1 cellular context compared by ENCODE assay signal in genomic region chr1:28249879-28250295, GRCh38.
A peak's percentile ranks its signal among the peaks of the same experiment; 100 is the strongest.
TF ChIP-seq lines count a peak whose summit lies in the region.

No MANE protein-coding gene starts in this region.

TF ChIP-seq in IMR-90, 13 proteins besides CTCF, POLR2A, EP300 and RAD21:
- TF ChIP-seq MAFK (IDR thresholded peaks at IDR 0.05; ENCODE audit: low read depth, low read length) (peak; percentile 86), RCOR1 (IDR thresholded peaks at IDR 0.05; ENCODE audit: insufficient replicate concordance, low read length) (no peak)
TF ChIP-seq in IMR-90: peak in this region for 1.
